1 cellular context compared by ENCODE assay signal in genomic region chr17:43576563-43577229, GRCh38.
A peak's percentile ranks its signal among the peaks of the same experiment; 100 is the strongest.
TF ChIP-seq lines count a peak whose summit lies in the region.

No MANE protein-coding gene starts in this region.

TF ChIP-seq in HepG2, 621 proteins besides CTCF, POLR2A, EP300 and RAD21 (continued from another document and continues in another):
- no peak for TF ChIP-seq GABPA (IDR thresholded peaks at IDR 0.05; ENCODE audit: low read depth, low read length)
- peak; percentile 40; the same call in 1 of the 2 replicates for TF ChIP-seq GABPA (CRISPR knock-in tag; IDR thresholded peaks at IDR 0.05; ENCODE audit: low read depth)
- TF ChIP-seq NR2F6 (IDR thresholded peaks at IDR 0.05): peak; percentile 31; the same call in 1 of the 2 replicates
- peak; percentile 84 for TF ChIP-seq NR2F6 (CRISPR knock-in tag; IDR thresholded peaks at IDR 0.05)
- peak; percentile 68 for TF ChIP-seq ZNF746 (CRISPR knock-in tag; IDR thresholded peaks at IDR 0.05)
- peak; percentile 84 for TF ChIP-seq SALL1 (CRISPR knock-in tag; IDR thresholded peaks at IDR 0.05)
- TF ChIP-seq KDM4B (CRISPR knock-in tag; IDR thresholded peaks at IDR 0.05): 0 out of 2 replicates have a peak, but pooled peaks have one; percentile 46
- TF ChIP-seq, protein P1, sequence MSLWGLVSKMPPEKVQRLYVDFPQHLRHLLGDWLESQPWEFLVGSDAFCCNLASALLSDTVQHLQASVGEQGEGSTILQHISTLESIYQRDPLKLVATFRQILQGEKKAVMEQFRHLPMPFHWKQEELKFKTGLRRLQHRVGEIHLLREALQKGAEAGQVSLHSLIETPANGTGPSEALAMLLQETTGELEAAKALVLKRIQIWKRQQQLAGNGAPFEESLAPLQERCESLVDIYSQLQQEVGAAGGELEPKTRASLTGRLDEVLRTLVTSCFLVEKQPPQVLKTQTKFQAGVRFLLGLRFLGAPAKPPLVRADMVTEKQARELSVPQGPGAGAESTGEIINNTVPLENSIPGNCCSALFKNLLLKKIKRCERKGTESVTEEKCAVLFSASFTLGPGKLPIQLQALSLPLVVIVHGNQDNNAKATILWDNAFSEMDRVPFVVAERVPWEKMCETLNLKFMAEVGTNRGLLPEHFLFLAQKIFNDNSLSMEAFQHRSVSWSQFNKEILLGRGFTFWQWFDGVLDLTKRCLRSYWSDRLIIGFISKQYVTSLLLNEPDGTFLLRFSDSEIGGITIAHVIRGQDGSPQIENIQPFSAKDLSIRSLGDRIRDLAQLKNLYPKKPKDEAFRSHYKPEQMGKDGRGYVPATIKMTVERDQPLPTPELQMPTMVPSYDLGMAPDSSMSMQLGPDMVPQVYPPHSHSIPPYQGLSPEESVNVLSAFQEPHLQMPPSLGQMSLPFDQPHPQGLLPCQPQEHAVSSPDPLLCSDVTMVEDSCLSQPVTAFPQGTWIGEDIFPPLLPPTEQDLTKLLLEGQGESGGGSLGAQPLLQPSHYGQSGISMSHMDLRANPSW (CRISPR knock-in tag; IDR thresholded peaks at IDR 0.05; ENCODE audit: borderline replicate concordance): peak; percentile 76; the same call in 1 of the 2 replicates
- TF ChIP-seq ZNF230 (CRISPR knock-in tag; IDR thresholded peaks at IDR 0.05): 0 out of 2 replicates have a peak, but pooled peaks have one; percentile 35
- peak; percentile 35; the same call in 1 of the 2 replicates for TF ChIP-seq ZKSCAN1 (IDR thresholded peaks at IDR 0.05; ENCODE audit: low read length)
- peak; percentile 77; the same call in 1 of the 2 replicates for TF ChIP-seq ZNF788 (CRISPR knock-in tag; IDR thresholded peaks at IDR 0.05; ENCODE audit: borderline replicate concordance)
- peak; percentile 57; the same call in 1 of the 2 replicates for TF ChIP-seq JUN (CRISPR knock-in tag; IDR thresholded peaks at IDR 0.05)
- 0 out of 2 replicates have a peak, but pooled peaks have one; percentile 33 for TF ChIP-seq SSRP1 (CRISPR knock-in tag; IDR thresholded peaks at IDR 0.05)
- TF ChIP-seq ZNF607 (CRISPR knock-in tag; IDR thresholded peaks at IDR 0.05; ENCODE audit: borderline replicate concordance): 0 out of 2 replicates have a peak, but pooled peaks have one; percentile 38
- TF ChIP-seq FOXC1 (CRISPR knock-in tag; IDR thresholded peaks at IDR 0.05; ENCODE audit: borderline replicate concordance): peak; percentile 67; the same call in 1 of the 2 replicates
- TF ChIP-seq PHF21A (CRISPR knock-in tag; IDR thresholded peaks at IDR 0.05): peak; percentile 65; the same call in 1 of the 2 replicates
- TF ChIP-seq ZNF354B (CRISPR knock-in tag; IDR thresholded peaks at IDR 0.05): no peak
- 0 out of 2 replicates have a peak, but pooled peaks have one; percentile 49 for TF ChIP-seq MXD4 (CRISPR knock-in tag; IDR thresholded peaks at IDR 0.05)
- TF ChIP-seq XRCC5 (optimal IDR thresholded peaks at IDR 0.05; ENCODE audit: low read length): peak; percentile 80
- 0 out of 2 replicates have a peak, but pooled peaks have one; percentile 51 for TF ChIP-seq ZNF3 (CRISPR knock-in tag; IDR thresholded peaks at IDR 0.05)
- TF ChIP-seq ZBTB7A (CRISPR knock-in tag; IDR thresholded peaks at IDR 0.05): peak; percentile 97
- no peak for TF ChIP-seq ZNF564 (CRISPR knock-in tag; IDR thresholded peaks at IDR 0.05)
- TF ChIP-seq TAF1 (CRISPR knock-in tag; IDR thresholded peaks at IDR 0.05): no peak
- TF ChIP-seq SIX1 (CRISPR knock-in tag; IDR thresholded peaks at IDR 0.05; ENCODE audit: borderline replicate concordance): peak; percentile 32; the same call in 1 of the 2 replicates
- TF ChIP-seq ZBTB25 (CRISPR knock-in tag; IDR thresholded peaks at IDR 0.05): peak; percentile 80
- TF ChIP-seq ZNF567 (CRISPR knock-in tag; IDR thresholded peaks at IDR 0.05; ENCODE audit: borderline replicate concordance): peak; percentile 89; the same call in 1 of the 2 replicates
- no peak for TF ChIP-seq BORCS8-MEF2B (CRISPR knock-in tag; IDR thresholded peaks at IDR 0.05)
- TF ChIP-seq MTF2 (CRISPR knock-in tag; IDR thresholded peaks at IDR 0.05; ENCODE audit: borderline replicate concordance): 0 out of 2 replicates have a peak, but pooled peaks have one; percentile 40
- TF ChIP-seq IKZF5 (CRISPR knock-in tag; IDR thresholded peaks at IDR 0.05): peak; percentile 94
- TF ChIP-seq, protein P2, sequence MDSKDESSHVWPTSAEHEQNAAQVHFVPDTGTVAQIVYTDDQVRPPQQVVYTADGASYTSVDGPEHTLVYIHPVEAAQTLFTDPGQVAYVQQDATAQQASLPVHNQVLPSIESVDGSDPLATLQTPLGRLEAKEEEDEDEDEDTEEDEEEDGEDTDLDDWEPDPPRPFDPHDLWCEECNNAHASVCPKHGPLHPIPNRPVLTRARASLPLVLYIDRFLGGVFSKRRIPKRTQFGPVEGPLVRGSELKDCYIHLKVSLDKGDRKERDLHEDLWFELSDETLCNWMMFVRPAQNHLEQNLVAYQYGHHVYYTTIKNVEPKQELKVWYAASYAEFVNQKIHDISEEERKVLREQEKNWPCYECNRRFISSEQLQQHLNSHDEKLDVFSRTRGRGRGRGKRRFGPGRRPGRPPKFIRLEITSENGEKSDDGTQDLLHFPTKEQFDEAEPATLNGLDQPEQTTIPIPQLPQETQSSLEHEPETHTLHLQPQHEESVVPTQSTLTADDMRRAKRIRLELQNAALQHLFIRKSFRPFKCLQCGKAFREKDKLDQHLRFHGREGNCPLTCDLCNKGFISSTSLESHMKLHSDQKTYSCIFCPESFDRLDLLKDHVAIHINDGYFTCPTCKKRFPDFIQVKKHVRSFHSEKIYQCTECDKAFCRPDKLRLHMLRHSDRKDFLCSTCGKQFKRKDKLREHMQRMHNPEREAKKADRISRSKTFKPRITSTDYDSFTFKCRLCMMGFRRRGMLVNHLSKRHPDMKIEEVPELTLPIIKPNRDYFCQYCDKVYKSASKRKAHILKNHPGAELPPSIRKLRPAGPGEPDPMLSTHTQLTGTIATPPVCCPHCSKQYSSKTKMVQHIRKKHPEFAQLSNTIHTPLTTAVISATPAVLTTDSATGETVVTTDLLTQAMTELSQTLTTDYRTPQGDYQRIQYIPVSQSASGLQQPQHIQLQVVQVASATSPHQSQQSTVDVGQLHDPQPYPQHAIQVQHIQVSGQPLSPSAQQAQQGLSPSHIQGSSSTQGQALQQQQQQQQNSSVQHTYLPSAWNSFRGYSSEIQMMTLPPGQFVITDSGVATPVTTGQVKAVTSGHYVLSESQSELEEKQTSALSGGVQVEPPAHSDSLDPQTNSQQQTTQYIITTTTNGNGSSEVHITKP (CRISPR knock-in tag; IDR thresholded peaks at IDR 0.05; ENCODE audit: low read depth): no peak
- peak; percentile 32; the same call in 1 of the 2 replicates for TF ChIP-seq HDAC1 (CRISPR knock-in tag; IDR thresholded peaks at IDR 0.05)
- TF ChIP-seq ZNF552 (CRISPR knock-in tag; IDR thresholded peaks at IDR 0.05; ENCODE audit: borderline replicate concordance): no peak
- no peak for TF ChIP-seq ATF7 (IDR thresholded peaks at IDR 0.05)
- no peak for TF ChIP-seq ATF7 (CRISPR knock-in tag; IDR thresholded peaks at IDR 0.05)
- TF ChIP-seq, protein P3, sequence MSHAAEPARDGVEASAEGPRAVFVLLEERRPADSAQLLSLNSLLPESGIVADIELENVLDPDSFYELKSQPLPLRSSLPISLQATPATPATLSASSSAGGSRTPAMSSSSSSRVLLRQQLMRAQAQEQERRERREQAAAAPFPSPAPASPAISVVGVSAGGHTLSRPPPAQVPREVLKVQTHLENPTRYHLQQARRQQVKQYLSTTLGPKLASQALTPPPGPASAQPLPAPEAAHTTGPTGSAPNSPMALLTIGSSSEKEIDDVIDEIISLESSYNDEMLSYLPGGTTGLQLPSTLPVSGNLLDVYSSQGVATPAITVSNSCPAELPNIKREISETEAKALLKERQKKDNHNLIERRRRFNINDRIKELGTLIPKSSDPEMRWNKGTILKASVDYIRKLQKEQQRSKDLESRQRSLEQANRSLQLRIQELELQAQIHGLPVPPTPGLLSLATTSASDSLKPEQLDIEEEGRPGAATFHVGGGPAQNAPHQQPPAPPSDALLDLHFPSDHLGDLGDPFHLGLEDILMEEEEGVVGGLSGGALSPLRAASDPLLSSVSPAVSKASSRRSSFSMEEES (CRISPR knock-in tag; IDR thresholded peaks at IDR 0.05): peak; percentile 65
- TF ChIP-seq ZNF609 (CRISPR knock-in tag; IDR thresholded peaks at IDR 0.05; ENCODE audit: borderline replicate concordance): peak; percentile 68; the same call in 1 of the 2 replicates
- no peak for TF ChIP-seq PLSCR1 (CRISPR knock-in tag; IDR thresholded peaks at IDR 0.05; ENCODE audit: borderline replicate concordance)
- no peak for TF ChIP-seq PCBP1 (IDR thresholded peaks at IDR 0.05; ENCODE audit: borderline replicate concordance, low read depth, low read length)
- peak; percentile 84; the same call in 1 of the 2 replicates for TF ChIP-seq ZNF614 (CRISPR knock-in tag; IDR thresholded peaks at IDR 0.05; ENCODE audit: borderline replicate concordance)
- TF ChIP-seq MIXL1 (CRISPR knock-in tag; IDR thresholded peaks at IDR 0.05): peak; percentile 61; the same call in 1 of the 2 replicates
- TF ChIP-seq, protein P4, sequence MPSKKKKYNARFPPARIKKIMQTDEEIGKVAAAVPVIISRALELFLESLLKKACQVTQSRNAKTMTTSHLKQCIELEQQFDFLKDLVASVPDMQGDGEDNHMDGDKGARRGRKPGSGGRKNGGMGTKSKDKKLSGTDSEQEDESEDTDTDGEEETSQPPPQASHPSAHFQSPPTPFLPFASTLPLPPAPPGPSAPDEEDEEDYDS (CRISPR knock-in tag; IDR thresholded peaks at IDR 0.05): no peak; the same call in 1 of the 2 replicates
- TF ChIP-seq ZNF329 (CRISPR knock-in tag; IDR thresholded peaks at IDR 0.05; ENCODE audit: low read depth): no peak
- TF ChIP-seq, protein P5, sequence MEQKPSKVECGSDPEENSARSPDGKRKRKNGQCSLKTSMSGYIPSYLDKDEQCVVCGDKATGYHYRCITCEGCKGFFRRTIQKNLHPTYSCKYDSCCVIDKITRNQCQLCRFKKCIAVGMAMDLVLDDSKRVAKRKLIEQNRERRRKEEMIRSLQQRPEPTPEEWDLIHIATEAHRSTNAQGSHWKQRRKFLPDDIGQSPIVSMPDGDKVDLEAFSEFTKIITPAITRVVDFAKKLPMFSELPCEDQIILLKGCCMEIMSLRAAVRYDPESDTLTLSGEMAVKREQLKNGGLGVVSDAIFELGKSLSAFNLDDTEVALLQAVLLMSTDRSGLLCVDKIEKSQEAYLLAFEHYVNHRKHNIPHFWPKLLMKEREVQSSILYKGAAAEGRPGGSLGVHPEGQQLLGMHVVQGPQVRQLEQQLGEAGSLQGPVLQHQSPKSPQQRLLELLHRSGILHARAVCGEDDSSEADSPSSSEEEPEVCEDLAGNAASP (CRISPR knock-in tag; IDR thresholded peaks at IDR 0.05; ENCODE audit: borderline replicate concordance): peak; percentile 77; the same call in 1 of the 2 replicates
- TF ChIP-seq SP1 (IDR thresholded peaks at IDR 0.05): no peak
- TF ChIP-seq SP1 (CRISPR knock-in tag; IDR thresholded peaks at IDR 0.05): peak; percentile 63; the same call in 1 of the 2 replicates
- peak; percentile 54; the same call in 1 of the 2 replicates for TF ChIP-seq ZNF121 (CRISPR knock-in tag; IDR thresholded peaks at IDR 0.05)
- TF ChIP-seq SAP130 (CRISPR knock-in tag; IDR thresholded peaks at IDR 0.05; ENCODE audit: low read depth): peak; percentile 65
